ENCODE assay signal across 8 cellular contexts in genomic region chr12:125065021-125065752, GRCh38. TPM values are rescaled to one million over a fixed set of nuclear protein-coding genes. Genes with fewer than 3 reads are reported as not detected.
DNase-seq lines count a peak whose midpoint lies in the region; ATAC-seq and TF ChIP-seq lines count a peak whose summit lies in the region.

TSS of gene AACS (plus strand) at chr12:125065435. CDS start at chr12:125065585, 150 bp downstream.

- H3K9me2 ChIP-seq in SK-N-SH, result no peaks in the 10 kb centered on the region

- H3F3A ChIP-seq in SK-N-SH (replicated peaks; ENCODE audit: insufficient read depth), result no peaks in the 10 kb centered on the region

- H2BK12ac ChIP-seq in H9 (ENCODE audit: insufficient read length, low read depth, low read length), result no peak within 1 kb of the TSS

- no peak within 1 kb of the TSS for H4K8ac ChIP-seq in H9 (replicated peaks; ENCODE audit: insufficient read length, low read depth, low read length)

- H3K56ac ChIP-seq in H9 (ENCODE audit: insufficient read length, low read depth, low read length), result no peak within 1 kb of the TSS

- TF ChIP-seq CTCF in GM06990 (IDR thresholded peaks at IDR 0.05; ENCODE audit: insufficient read depth, low read length, poor library complexity, severe bottlenecking) (no peak), H9 (conservative IDR thresholded peaks at IDR 0.05) (no peak), SK-N-SH (IDR thresholded peaks at IDR 0.05) (no peak), glutamatergic neuron (IDR thresholded peaks at IDR 0.05; ENCODE audit: partially characterized antibody, unreplicated experiment) (no peak), ovary (IDR thresholded peaks at IDR 0.05) (no peak)

- peak; percentile 95 to 98 for ATAC-seq in activated naive CD4-positive, alpha-beta T cell treated with anti-CD3 and anti-CD28 coated beads, Interleukin-2, amount 50 U/mL, for 72 hours

- TF ChIP-seq POLR2A in ovary (IDR thresholded peaks at IDR 0.05), result no peak

- H4K20me1 ChIP-seq in H9 (ENCODE audit: control insufficient read depth, insufficient read depth, insufficient read length) (no peaks in the 10 kb centered on the region), SK-N-SH (ENCODE audit: insufficient read depth) (no peaks in the 10 kb centered on the region)

- peaks cover 10% of the 10 kb centered on the region; the same call in 1 of the 2 replicates for H3K4me1 ChIP-seq in H9 (ENCODE audit: insufficient read depth, low read length)
- H3K4me1 ChIP-seq in SK-N-SH (ENCODE audit: control insufficient read depth in 1 of 2, insufficient read depth in 2 of 2, low read depth in 1 of 2, low read length in 1 of 2), result peaks cover 0 to 13% of the 10 kb centered on the region in 2 experiments; a peak in 1 of 4 replicates
- peaks cover 2% of the 10 kb centered on the region for H3K4me1 ChIP-seq in ovary (ENCODE audit: insufficient read depth)
- peaks cover 11% of the 10 kb centered on the region for H3K4me1 ChIP-seq in thymus (ENCODE audit: control insufficient read depth, insufficient read depth, low read length)

- CTCF ChIA-PET in SK-N-SH (lab: Yijun Ruan, JAX), result interaction anchor here (0.7 to 2.3 kb wide), 6 partner anchors 12 to 159 kb away, joined by 3 to 8 read pairs (median 4); partner anchors contain the start of gene BRI3BP

- H3K9me3 Mint-ChIP-seq in H9 (peaks cover 22 to 24% of the 10 kb centered on the region in 2 experiments), glutamatergic neuron (ENCODE audit: unreplicated experiment) (peaks cover 6% of the 10 kb centered on the region)
- H3K9me3 Mint-ChIP-seq in activated naive CD4-positive, alpha-beta T cell treated with anti-CD3 and anti-CD28 coated beads, Interleukin-2, amount 50 U/mL, for 72 hours, result peaks cover 0 to 4% of the 10 kb centered on the region in 2 donors

- H3K36me3 Mint-ChIP-seq in H9 (ENCODE audit: insufficient read depth in 1 of 3, low read depth in 3 of 3) (peaks cover 14 to 31% (median 17%) of the 10 kb centered on the region in 3 experiments), glutamatergic neuron (ENCODE audit: unreplicated experiment) (peaks cover 5% of the 10 kb centered on the region)
- peaks cover 4 to 13% of the 10 kb centered on the region in 2 donors for H3K36me3 Mint-ChIP-seq in activated naive CD4-positive, alpha-beta T cell treated with anti-CD3 and anti-CD28 coated beads, Interleukin-2, amount 50 U/mL, for 72 hours

- no peak within 1 kb of the TSS for H2BK120ac ChIP-seq in H9 (ENCODE audit: low read depth, low read length, poor library complexity, severe bottlenecking)

- H3K9me3 ChIP-seq in H9 (ENCODE audit: control insufficient read depth, low read depth, low read length), result no peaks in the 10 kb centered on the region
- no peaks in the 10 kb centered on the region for H3K9me3 ChIP-seq in SK-N-SH
- no peaks in the 10 kb centered on the region for H3K9me3 ChIP-seq in ovary
- no peaks in the 10 kb centered on the region for H3K9me3 ChIP-seq in thymus (ENCODE audit: control insufficient read depth)

- H3T11ph ChIP-seq in H9 (ENCODE audit: low read length), result no peak within 1 kb of the TSS

- H3K36me3 ChIP-seq in GM06990 (ENCODE audit: control insufficient read depth, insufficient read depth, low read length), result peaks cover 2% of the 10 kb centered on the region
- no peaks in the 10 kb centered on the region for H3K36me3 ChIP-seq in SK-N-SH (replicated peaks in 1 of 2; ENCODE audit: control insufficient read depth in 1 of 2, insufficient read depth in 2 of 2, low read length in 1 of 2)
- H3K36me3 ChIP-seq in ovary, result no peaks in the 10 kb centered on the region
- H3K36me3 ChIP-seq in thymus (ENCODE audit: control insufficient read depth, insufficient read depth), result no peaks in the 10 kb centered on the region

- H3K79me1 ChIP-seq in H9 (ENCODE audit: insufficient read depth, low read depth, low read length, poor library complexity, severe bottlenecking), result peaks cover 4% of the 10 kb centered on the region

- H3K4me3 Mint-ChIP-seq in H9 (peak within 1 kb of the TSS; percentile 75 to 93), glutamatergic neuron (ENCODE audit: unreplicated experiment) (peak within 1 kb of the TSS; percentile 95)

- H3K4me3 ChIP-seq in GM06990 (replicated peaks; ENCODE audit: low read depth, low read length) (peak within 1 kb of the TSS; percentile 94), SK-N-SH (ENCODE audit: low read depth in 2 of 2, low read length in 1 of 2) (peak within 1 kb of the TSS; percentile 69 to 71), ovary (peak within 1 kb of the TSS; percentile 70), thymus (ENCODE audit: low read length) (peak within 1 kb of the TSS; percentile 97)

- H4K5ac ChIP-seq in H9 (ENCODE audit: insufficient read length, low read depth, low read length), result no peak within 1 kb of the TSS

- DNase-seq in GM06990 (ENCODE audit: extremely low read depth, insufficient read length) (peak; percentile 84), H9 (peak; percentile 93), M059J (ENCODE audit: low read depth) (peak; percentile 69), SK-N-SH (peak; percentile 99), glutamatergic neuron (peak; percentile 88), ovary (peak; percentile 75 to 86 (median 82))
- peak; percentile 70 to 84 for DNase-seq in activated naive CD4-positive, alpha-beta T cell treated with anti-CD3 and anti-CD28 coated beads, Interleukin-2, amount 50 U/mL, for 72 hours (ENCODE audit: low spot score in 2 of 2)

- peak within 1 kb of the TSS; percentile 93 for H3K4me2 ChIP-seq in H9 (ENCODE audit: insufficient read depth, insufficient read length, low read length)
- H3K4me2 ChIP-seq in SK-N-SH, result peak within 1 kb of the TSS; percentile 84

- POLR2A ChIA-PET in SK-N-SH (lab: Yijun Ruan, JAX), result interaction anchor here (2.0 kb wide), 1 partner anchor 15 kb away, joined by 11 read pairs; no protein-coding TSS in a partner anchor

- no peak; a peak in 1 of 4 replicates for TF ChIP-seq EP300 in SK-N-SH (IDR thresholded peaks at IDR 0.05; ENCODE audit: borderline replicate concordance in 1 of 2, low read depth in 1 of 2, low read length in 1 of 2)
- TF ChIP-seq EP300 in ovary (IDR thresholded peaks at IDR 0.05), result no peak

- no peak within 1 kb of the TSS for H2AK5ac ChIP-seq in H9 (ENCODE audit: insufficient read length, low read length)

- H2BK15ac ChIP-seq in H9 (ENCODE audit: low read depth, low read length), result no peak within 1 kb of the TSS

- H3K9ac ChIP-seq in H9 (ENCODE audit: extremely low read depth, insufficient read length, low read length) (peak within 1 kb of the TSS; percentile 70), SK-N-SH (peak within 1 kb of the TSS; percentile 72)

- peaks cover 14% of the 10 kb centered on the region for H3K23me2 ChIP-seq in H9 (ENCODE audit: insufficient read length, low read depth, low read length, poor library complexity, severe bottlenecking)

- no peak within 1 kb of the TSS for H3K18ac ChIP-seq in H9 (ENCODE audit: insufficient read length, low read depth, low read length)

- H3K79me2 ChIP-seq in H9 (ENCODE audit: insufficient read depth, low read length) (peaks cover 12% of the 10 kb centered on the region; the same call in 1 of the 2 replicates), SK-N-SH (ENCODE audit: insufficient read depth) (peaks cover 8% of the 10 kb centered on the region)

- peak within 1 kb of the TSS; percentile 73 for H3K14ac ChIP-seq in H9 (ENCODE audit: insufficient read depth, low read length)

- peak within 1 kb of the TSS in 2 of 3 experiments; percentile 70 to 95; a peak in 5 of 7 replicates for H3K27ac Mint-ChIP-seq in H9
- H3K27ac Mint-ChIP-seq in activated naive CD4-positive, alpha-beta T cell treated with anti-CD3 and anti-CD28 coated beads, Interleukin-2, amount 50 U/mL, for 72 hours, result peak within 1 kb of the TSS in 1 of 2 donors; percentile 71
- H3K27ac Mint-ChIP-seq in glutamatergic neuron (ENCODE audit: unreplicated experiment), result peak within 1 kb of the TSS; percentile 48

- peaks cover 31 to 50% of the 10 kb centered on the region in 2 experiments for H3K4me1 Mint-ChIP-seq in H9
- H3K4me1 Mint-ChIP-seq in glutamatergic neuron (ENCODE audit: low read depth, unreplicated experiment), result peaks cover 15% of the 10 kb centered on the region

- H3K27me3 Mint-ChIP-seq in H9 (ENCODE audit: low read depth) (no peaks in the 10 kb centered on the region), glutamatergic neuron (ENCODE audit: unreplicated experiment) (peaks cover 8% of the 10 kb centered on the region)

- intact Hi-C loops in ovary (cut with DNase I), result no loop called here

- H2AFZ ChIP-seq in H9 (ENCODE audit: low read length), result no peak within 1 kb of the TSS
- H2AFZ ChIP-seq in SK-N-SH (ENCODE audit: low read depth), result peak within 1 kb of the TSS; percentile 89

- WGBS in H9 (ENCODE audit: extremely low coverage, insufficient read length, low lambda C conversion rate), result no CpG with 5 or more reads among the region's 75 CpGs
- 3% methylated on average over 16 of the region's 75 CpGs for WGBS in SK-N-SH (ENCODE audit: low lambda C conversion rate)
- 0 to 1% (median 0%) methylated on average over 38 to 75 of the region's 75 CpGs for WGBS in ovary, 3 donors
- WGBS in thymus, result under 1% methylated on average over 75 of the region's 75 CpGs

- H3K27me3 ChIP-seq in GM06990 (replicated peaks; ENCODE audit: control insufficient read depth, insufficient read depth, low read length), result no peaks in the 10 kb centered on the region
- H3K27me3 ChIP-seq in H9 (ENCODE audit: insufficient read depth, low read length), result no peaks in the 10 kb centered on the region
- H3K27me3 ChIP-seq in SK-N-SH (ENCODE audit: insufficient read depth), result no peaks in the 10 kb centered on the region
- H3K27me3 ChIP-seq in ovary, result no peaks in the 10 kb centered on the region
- no peaks in the 10 kb centered on the region for H3K27me3 ChIP-seq in thymus (ENCODE audit: control insufficient read depth, insufficient read depth)

- H2BK5ac ChIP-seq in H9 (ENCODE audit: insufficient read length, low read length), result no peak within 1 kb of the TSS

- H3K27ac ChIP-seq in H9 (ENCODE audit: insufficient read length, low read depth, low read length) (peak within 1 kb of the TSS; percentile 56), SK-N-SH (ENCODE audit: low read depth in 2 of 2, low read length in 1 of 2) (peak within 1 kb of the TSS in 1 of 2 experiments; percentile 47; a peak in 1 of 4 replicates), ovary (peak within 1 kb of the TSS in 1 of 2 donors; percentile 18), thymus (ENCODE audit: low read depth) (peak within 1 kb of the TSS; percentile 81)

- H2BK20ac ChIP-seq in H9 (ENCODE audit: low read depth, low read length, poor library complexity, severe bottlenecking), result no peak within 1 kb of the TSS

- H3K23ac ChIP-seq in H9 (ENCODE audit: insufficient read length, low read depth, low read length), result no peak within 1 kb of the TSS

- TF ChIP-seq RAD21 in SK-N-SH (IDR thresholded peaks at IDR 0.05; ENCODE audit: low read length), result no peak

- no peak within 1 kb of the TSS for H3K4ac ChIP-seq in H9 (ENCODE audit: low read depth, low read length)

- no peak within 1 kb of the TSS for H4K91ac ChIP-seq in H9 (ENCODE audit: insufficient read length, low read depth, low read length)

RNA-seq across cellular contexts. Expression of gene AACS, which starts in this region (rescaled TPM):
- total RNA-seq in H9 (2021), result 32.7 and 35.0 TPM in 2 replicates
- 19.4 and 25.3 TPM in 2 replicates for total RNA-seq in M059J (2014; rRNA removed; shearing (Covaris generic))
- 17.1 and 17.3 TPM in 2 replicates for polyA plus RNA-seq in SK-N-SH (2012; rRNA removed)
- 11.1 and 14.1 TPM in 2 replicates for polyA plus RNA-seq in SK-N-SH (2012; cell fraction: cytosol; rRNA removed)
- polyA plus RNA-seq in SK-N-SH (2012; cell fraction: nucleus; rRNA removed), result 44.1 and 51.0 TPM in 2 replicates
- 10 to 100 TPM; 24.0 to 36.0 TPM for total RNA-seq in activated naive CD4-positive, alpha-beta T cell treated with anti-CD3 and anti-CD28 coated beads, Interleukin-2, amount 50 U/mL, for 72 hours
- total RNA-seq in glutamatergic neuron (ENCODE audit: unreplicated experiment), result 59.3 TPM
- total RNA-seq in ovary, result 10 to 100 TPM in 6 of 7 donors, 1 to 10 TPM in 1; 7.5 to 37.8 (median 14.5) TPM
- 1 to 10 TPM; 8.7 to 9.0 TPM for polyA plus RNA-seq in ovary
- 17.0 TPM for polyA plus RNA-seq in thymus
